In the genomic region with DNA sequence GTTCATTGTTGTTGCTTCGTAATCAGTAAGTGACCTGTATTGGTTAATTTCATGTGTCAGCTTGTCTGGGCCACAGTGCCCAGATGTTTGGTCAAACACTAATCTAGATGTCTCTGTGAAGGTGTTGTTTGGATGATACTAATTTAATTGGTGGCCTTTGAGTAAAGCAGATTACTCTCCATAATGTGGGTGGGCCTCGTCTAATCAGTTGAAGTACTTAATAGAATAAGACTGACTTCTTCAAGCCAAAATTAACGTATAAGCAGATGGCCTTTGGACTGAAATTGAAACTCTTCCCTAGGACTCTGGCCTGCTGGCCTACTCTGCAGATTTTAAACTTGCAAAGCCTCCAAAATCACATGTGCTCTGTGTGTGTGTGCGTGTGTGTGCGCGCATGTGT, we compare ENCODE assay signal across 10 cellular contexts.
"Had no signal": no experiment of that assay in that cellular context is flagged by ENCODE, and none has a peak within 500 bp of the region (broad histone marks: within the 10 kb centered on the region; RNA-seq: fewer than 3 reads in every experiment).

No MANE protein-coding gene starts in this region.

- H3K36me3 ChIP-seq: HAP-1 had no signal

- ATAC-seq: HCT116, HepG2 had no signal

- H3K27ac Mint-ChIP-seq: HFFc6, IgD-negative memory B cell had no signal

- H3K4me3 Mint-ChIP-seq: HFFc6, IgD-negative memory B cell had no signal

- H3K4me1 ChIP-seq: HAP-1 had no signal

- H3K9me3 ChIP-seq: HAP-1 had no signal

- H3K4me1 Mint-ChIP-seq: IgD-negative memory B cell had no signal

- H3K27ac ChIP-seq: GM23248, HL-60 had no signal

- DNase-seq: GM23248, GOT3, H7, HFFc6, KG1 had no signal

- H3K27me3 Mint-ChIP-seq: IgD-negative memory B cell had no signal

- H3K4me3 ChIP-seq: GM23248, HAP-1 had no signal
